ENCODE assay signal across 8 cellular contexts in genomic region chr9:91100878-91101450, GRCh38.
DNase-seq lines count a peak whose midpoint lies in the region; ATAC-seq and TF ChIP-seq lines count a peak whose summit lies in the region.

No MANE protein-coding gene starts in this region.

- H3K9me3 ChIP-seq in SK-N-SH (no peaks in the 10 kb centered on the region), left lung (no peaks in the 10 kb centered on the region), suprapubic skin (no peaks in the 10 kb centered on the region)

- CTCF ChIA-PET in SK-N-SH (lab: Yijun Ruan, JAX), result no interaction called here

- H2AFZ ChIP-seq in SK-N-SH (ENCODE audit: low read depth), result no peak overlapping the region

- H3F3A ChIP-seq in SK-N-SH (replicated peaks; ENCODE audit: insufficient read depth), result no peaks in the 10 kb centered on the region

- 59% methylated on average over 6 of the region's 6 CpGs for WGBS in SK-N-SH (ENCODE audit: low lambda C conversion rate)
- WGBS in suprapubic skin, result 49% methylated on average over 5 of the region's 6 CpGs

- TF ChIP-seq EP300 in SK-N-SH (IDR thresholded peaks at IDR 0.05; ENCODE audit: borderline replicate concordance in 1 of 2, low read depth in 1 of 2, low read length in 1 of 2) (no peak), suprapubic skin (IDR thresholded peaks at IDR 0.05) (no peak)

- H3K4me3 ChIP-seq in SK-N-SH (ENCODE audit: low read depth in 2 of 2, low read length in 1 of 2) (no peak overlapping the region), left lung (no peak overlapping the region), suprapubic skin (no peak overlapping the region)

- POLR2A ChIA-PET in SK-N-SH (lab: Yijun Ruan, JAX), result no interaction called here

- H3K79me2 ChIP-seq in SK-N-SH (ENCODE audit: insufficient read depth), result no peaks in the 10 kb centered on the region

- H3K9ac ChIP-seq in SK-N-SH, result no peak overlapping the region

- H3K9me2 ChIP-seq in SK-N-SH, result no peaks in the 10 kb centered on the region

- TF ChIP-seq RAD21 in SK-N-SH (IDR thresholded peaks at IDR 0.05; ENCODE audit: low read length), result no peak

- H3K27me3 ChIP-seq in SK-N-SH (ENCODE audit: insufficient read depth) (no peaks in the 10 kb centered on the region), left lung (no peaks in the 10 kb centered on the region), suprapubic skin (no peaks in the 10 kb centered on the region)

- DNase-seq in SK-N-SH (no peak), left lung (peak in 1 of 2 donors; percentile 50), suprapubic skin (ENCODE audit: low spot score in 2 of 2) (peak; percentile 86 to 87), kidney tubule cell (ENCODE audit: low spot score) (no peak)

- H3K27ac ChIP-seq in SK-N-SH (ENCODE audit: low read depth in 2 of 2, low read length in 1 of 2) (peak overlapping the region in 1 of 2 experiments; percentile 17; a peak in 1 of 4 replicates), angular gyrus (ENCODE audit: low read depth, low read length) (peak overlapping the region; percentile 25), left lung (peak overlapping the region; percentile 34 to 45), suprapubic skin (peak overlapping the region; percentile 39)

- peaks cover 3 to 8% of the 10 kb centered on the region in 2 experiments; a peak in 3 of 4 replicates for H3K4me1 ChIP-seq in SK-N-SH (ENCODE audit: control insufficient read depth in 1 of 2, insufficient read depth in 2 of 2, low read depth in 1 of 2, low read length in 1 of 2)
- peaks cover 12 to 31% of the 10 kb centered on the region in 2 donors for H3K4me1 ChIP-seq in left lung
- H3K4me1 ChIP-seq in suprapubic skin, result peaks cover 37% of the 10 kb centered on the region

- no peaks in the 10 kb centered on the region for H4K20me1 ChIP-seq in SK-N-SH (ENCODE audit: insufficient read depth)

- TF ChIP-seq POLR2A in suprapubic skin (IDR thresholded peaks at IDR 0.05), result no peak

- H3K4me2 ChIP-seq in SK-N-SH, result peak overlapping the region; percentile 49; the same call in 1 of the 2 replicates

- intact Hi-C loops in left lung (cut with DNase I), result no loop called here

- TF ChIP-seq CTCF in SK-N-SH (IDR thresholded peaks at IDR 0.05) (no peak), left lung (IDR thresholded peaks at IDR 0.05) (no peak), suprapubic skin (IDR thresholded peaks at IDR 0.05) (no peak)

- H3K36me3 ChIP-seq in SK-N-SH (replicated peaks in 1 of 2; ENCODE audit: control insufficient read depth in 1 of 2, insufficient read depth in 2 of 2, low read length in 1 of 2) (no peaks in the 10 kb centered on the region), left lung (no peaks in the 10 kb centered on the region), suprapubic skin (no peaks in the 10 kb centered on the region)

- ATAC-seq in SK-N-SH treated with all-trans-retinoic acid at 6 μM for 48 hours (no peak), left lung (peak; percentile 39), HG02870 (IDR thresholded peaks at IDR 0.05; ENCODE audit: unreplicated experiment) (no peak), HG03469 (IDR thresholded peaks at IDR 0.05; ENCODE audit: unreplicated experiment) (no peak)

TF ChIP-seq in SK-N-SH, 30 proteins besides CTCF, POLR2A, EP300 and RAD21 (continues in another document):
- TF ChIP-seq EZH2phosphoT487 (IDR thresholded peaks at IDR 0.05; ENCODE audit: borderline replicate concordance, low read depth), result no peak
- no peak for TF ChIP-seq TCF12 (IDR thresholded peaks at IDR 0.05)
- TF ChIP-seq SMC3 (IDR thresholded peaks at IDR 0.05; ENCODE audit: low read depth, low read length), result no peak
- TF ChIP-seq ELF1 (IDR thresholded peaks at IDR 0.05), result no peak
- TF ChIP-seq, protein P1, sequence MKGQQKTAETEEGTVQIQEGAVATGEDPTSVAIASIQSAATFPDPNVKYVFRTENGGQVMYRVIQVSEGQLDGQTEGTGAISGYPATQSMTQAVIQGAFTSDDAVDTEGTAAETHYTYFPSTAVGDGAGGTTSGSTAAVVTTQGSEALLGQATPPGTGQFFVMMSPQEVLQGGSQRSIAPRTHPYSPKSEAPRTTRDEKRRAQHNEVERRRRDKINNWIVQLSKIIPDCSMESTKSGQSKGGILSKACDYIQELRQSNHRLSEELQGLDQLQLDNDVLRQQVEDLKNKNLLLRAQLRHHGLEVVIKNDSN (IDR thresholded peaks at IDR 0.05; ENCODE audit: borderline replicate concordance, low read depth), result no peak
- no peak for TF ChIP-seq NFIC (IDR thresholded peaks at IDR 0.05; ENCODE audit: borderline replicate concordance)
- no peak for TF ChIP-seq TAF1 (IDR thresholded peaks at IDR 0.05; ENCODE audit: borderline replicate concordance, low read depth, low read length)
- no peak for TF ChIP-seq RFX5 (IDR thresholded peaks at IDR 0.05; ENCODE audit: low read length)
- TF ChIP-seq SIN3A (IDR thresholded peaks at IDR 0.05; ENCODE audit: borderline replicate concordance, low read depth, low read length), result no peak
- no peak for TF ChIP-seq TEAD4 (IDR thresholded peaks at IDR 0.05; ENCODE audit: borderline replicate concordance, insufficient read depth)
- no peak for TF ChIP-seq JUND (IDR thresholded peaks at IDR 0.05)
- no peak for TF ChIP-seq NRF1 (IDR thresholded peaks at IDR 0.05; ENCODE audit: low read depth, low read length)
- TF ChIP-seq FOXM1 (IDR thresholded peaks at IDR 0.05; ENCODE audit: low read depth), result no peak
- TF ChIP-seq POLR2AphosphoS5 (IDR thresholded peaks at IDR 0.05; ENCODE audit: low read depth, low read length), result no peak
- TF ChIP-seq FOSL2 (IDR thresholded peaks at IDR 0.05; ENCODE audit: borderline replicate concordance, low read depth), result no peak
- no peak for TF ChIP-seq PBX3 (IDR thresholded peaks at IDR 0.05)
- no peak for TF ChIP-seq CHD2 (IDR thresholded peaks at IDR 0.05; ENCODE audit: low read length, partially characterized antibody)

TF ChIP-seq in SK-N-SH treated with all-trans-retinoic acid at 6 μM for 48 hours, 23 proteins besides CTCF, POLR2A, EP300 and RAD21:
- no peak for TF ChIP-seq RARB (CRISPR knock-in tag; IDR thresholded peaks at IDR 0.05)
- TF ChIP-seq CSRNP3 (CRISPR knock-in tag; IDR thresholded peaks at IDR 0.05), result no peak
- no peak for TF ChIP-seq GLIS3 (CRISPR knock-in tag; IDR thresholded peaks at IDR 0.05)
- TF ChIP-seq TCF4 (CRISPR knock-in tag; IDR thresholded peaks at IDR 0.05; ENCODE audit: borderline replicate concordance), result no peak
- no peak for TF ChIP-seq ZFP30 (CRISPR knock-in tag; IDR thresholded peaks at IDR 0.05)
- no peak for TF ChIP-seq SNAI2 (CRISPR knock-in tag; IDR thresholded peaks at IDR 0.05)
- TF ChIP-seq BACH2 (CRISPR knock-in tag; IDR thresholded peaks at IDR 0.05; ENCODE audit: borderline replicate concordance), result no peak
- TF ChIP-seq PPARA (CRISPR knock-in tag; IDR thresholded peaks at IDR 0.05; ENCODE audit: borderline replicate concordance), result no peak
- no peak for TF ChIP-seq CSDC2 (CRISPR knock-in tag; IDR thresholded peaks at IDR 0.05)
- no peak for TF ChIP-seq ZNF565 (CRISPR knock-in tag; conservative IDR thresholded peaks at IDR 0.05; ENCODE audit: low read depth)
- no peak for TF ChIP-seq ZC3H10 (CRISPR knock-in tag; IDR thresholded peaks at IDR 0.05)
- TF ChIP-seq ESRRG (CRISPR knock-in tag; IDR thresholded peaks at IDR 0.05), result no peak
- no peak for TF ChIP-seq CREB5 (CRISPR knock-in tag; IDR thresholded peaks at IDR 0.05; ENCODE audit: low read depth)
- no peak for TF ChIP-seq ZFP3 (CRISPR knock-in tag; IDR thresholded peaks at IDR 0.05)
- no peak for TF ChIP-seq ISL1 (CRISPR knock-in tag; IDR thresholded peaks at IDR 0.05)
- TF ChIP-seq ZNF8 (CRISPR knock-in tag; IDR thresholded peaks at IDR 0.05), result no peak
- TF ChIP-seq ARNTL (CRISPR knock-in tag; IDR thresholded peaks at IDR 0.05; ENCODE audit: borderline replicate concordance, low read depth), result no peak

Comparison
In these comparisons a context has a peak if more than half of its experiments do, and no peak if none do; other contexts are left out.
1. DNase-seq: peak in suprapubic skin (2 of 2); none in SK-N-SH (single experiment) and kidney tubule cell (single experiment).